In the genomic region with DNA sequence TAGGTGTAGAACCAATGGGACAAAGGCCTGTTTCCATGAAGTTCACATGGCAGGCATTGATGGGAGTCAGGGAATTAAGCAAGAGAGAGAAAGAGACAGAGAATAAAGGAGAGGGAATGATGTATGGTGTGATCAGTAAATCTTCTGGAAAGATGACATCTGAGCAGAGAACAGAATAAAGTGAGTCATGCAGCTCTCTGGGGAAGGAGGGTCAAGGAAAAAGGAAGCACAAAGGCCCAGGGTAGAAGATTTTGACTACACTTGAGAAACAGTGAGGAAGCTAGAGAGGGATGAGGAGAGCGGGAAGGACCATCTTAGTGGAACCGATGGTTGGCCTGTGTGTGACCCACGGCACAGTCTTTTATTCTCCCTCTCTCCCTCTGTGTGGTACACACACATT, we compare ENCODE assay signal across 16 cellular contexts.
DNase-seq lines count a peak whose midpoint lies in the region; TF ChIP-seq lines count a peak whose summit lies in the region.
"Had no signal": no experiment of that assay in that cellular context is flagged by ENCODE, and none has a peak within 500 bp of the region (broad histone marks: within the 10 kb centered on the region; RNA-seq: fewer than 3 reads in every experiment).

No MANE protein-coding gene starts in this region.

- H3K4me1 ChIP-seq in BLaER1 (peaks cover 25% of the 10 kb centered on the region), OCI-LY1 (ENCODE audit: insufficient read depth, low read length, severe bottlenecking) (peaks cover 95% of the 10 kb centered on the region), esophagus muscularis mucosa (peaks cover 0 to 6% (median 2%) of the 10 kb centered on the region in 4 donors), osteoblast (ENCODE audit: insufficient read depth, low read length) (peaks cover 33% of the 10 kb centered on the region), mesendoderm (ENCODE audit: control insufficient read depth, low read depth, low read length) (peaks cover 17% of the 10 kb centered on the region)
- H3K4me1 ChIP-seq: BE2C had no signal

- H3K27me3 ChIP-seq in BLaER1, result no peaks in the 10 kb centered on the region
- no peaks in the 10 kb centered on the region for H3K27me3 ChIP-seq in OCI-LY1 (ENCODE audit: insufficient read depth, low read length)
- H3K27me3 ChIP-seq in esophagus muscularis mucosa, result no peaks in the 10 kb centered on the region
- no peaks in the 10 kb centered on the region for H3K27me3 ChIP-seq in osteoblast (ENCODE audit: insufficient read depth, low read length)
- H3K27me3 ChIP-seq in mesendoderm (ENCODE audit: insufficient read depth, low read length, poor library complexity), result no peaks in the 10 kb centered on the region
- H3K27me3 ChIP-seq: BE2C, ovary had no signal

- H3K4me1 Mint-ChIP-seq in activated T-helper 1 cell treated with anti-CD3 and anti-CD28 coated beads, Interleukin-12 subunit alpha, Interleukin-12 subunit beta, Interleukin-2, Interleukin-4 antibody, amounts not matched to agents 30 ng/mL and 10 ng/mL and 1 ng/mL, durations not matched to agents 14 hours and 24 hours and 36 hours (ENCODE audit: low read depth), result no peaks in the 10 kb centered on the region
- H3K4me1 Mint-ChIP-seq: central memory CD8-positive, alpha-beta T cell had no signal

- intact Hi-C loops in esophagus muscularis mucosa (cut with DNase I), result no loop called here
- intact Hi-C loops in activated T-helper 1 cell treated with anti-CD3 and anti-CD28 coated beads, Interleukin-12 subunit alpha, Interleukin-12 subunit beta, Interleukin-2, Interleukin-4 antibody, amounts not matched to agents 30 ng/mL and 10 ng/mL and 1 ng/mL, durations not matched to agents 14 hours and 24 hours and 36 hours (cut with micrococcal nuclease), result no loop called here

- H3K36me3 ChIP-seq in BLaER1 (no peaks in the 10 kb centered on the region), OCI-LY1 (ENCODE audit: insufficient read depth, low read length) (no peaks in the 10 kb centered on the region), esophagus muscularis mucosa (no peaks in the 10 kb centered on the region), osteoblast (ENCODE audit: insufficient read depth, low read length) (no peaks in the 10 kb centered on the region), mesendoderm (ENCODE audit: control insufficient read depth, insufficient read depth, low read length) (no peaks in the 10 kb centered on the region)
- H3K36me3 ChIP-seq: BE2C, ovary had no signal

- H3K23ac ChIP-seq in mesendoderm (ENCODE audit: low read length), result no peak overlapping the region

- no peak overlapping the region for H3K4ac ChIP-seq in mesendoderm (ENCODE audit: low read depth, low read length)

- no peak overlapping the region for H4K5ac ChIP-seq in mesendoderm (ENCODE audit: low read length)

- no peak overlapping the region for H3K18ac ChIP-seq in mesendoderm (ENCODE audit: low read length)

- H3K9me3 ChIP-seq in BLaER1 (no peaks in the 10 kb centered on the region), OCI-LY1 (ENCODE audit: low read length) (no peaks in the 10 kb centered on the region), esophagus muscularis mucosa (no peaks in the 10 kb centered on the region), osteoblast (ENCODE audit: low read depth, low read length) (no peaks in the 10 kb centered on the region)
- H3K9me3 ChIP-seq: BE2C, ovary had no signal

- no peak overlapping the region for H2BK5ac ChIP-seq in mesendoderm (ENCODE audit: low read length)

- no peak for TF ChIP-seq POLR2A in esophagus muscularis mucosa (IDR thresholded peaks at IDR 0.05; ENCODE audit: low read depth)

- H3K36me3 Mint-ChIP-seq in activated T-helper 1 cell treated with anti-CD3 and anti-CD28 coated beads, Interleukin-12 subunit alpha, Interleukin-12 subunit beta, Interleukin-2, Interleukin-4 antibody, amounts not matched to agents 30 ng/mL and 10 ng/mL and 1 ng/mL, durations not matched to agents 14 hours and 24 hours and 36 hours (ENCODE audit: low read depth), result no peaks in the 10 kb centered on the region
- H3K36me3 Mint-ChIP-seq: activated CD4-positive, alpha-beta memory T cell treated with anti-CD3 and anti-CD28 coated beads for 36 hours had no signal

- no peak overlapping the region for H2AFZ ChIP-seq in OCI-LY1 (ENCODE audit: low read length)
- no peak overlapping the region for H2AFZ ChIP-seq in osteoblast (ENCODE audit: low read length)

- no peak overlapping the region for H2AK5ac ChIP-seq in mesendoderm (ENCODE audit: low read length)

- H3K4me3 Mint-ChIP-seq in activated T-helper 1 cell treated with anti-CD3 and anti-CD28 coated beads, Interleukin-12 subunit alpha, Interleukin-12 subunit beta, Interleukin-2, Interleukin-4 antibody, amounts not matched to agents 30 ng/mL and 10 ng/mL and 1 ng/mL, durations not matched to agents 14 hours and 24 hours and 36 hours, result no peak overlapping the region
- H3K4me3 Mint-ChIP-seq: activated CD4-positive, alpha-beta memory T cell treated with anti-CD3 and anti-CD28 coated beads for 36 hours; central memory CD8-positive, alpha-beta T cell had no signal

- H3K9ac ChIP-seq in BLaER1 (no peak overlapping the region), OCI-LY1 (ENCODE audit: low read length) (peak overlapping the region; percentile 77), mesendoderm (ENCODE audit: low read length) (no peak overlapping the region)

- WGBS in esophagus muscularis mucosa, result 57% methylated on average over 3 of the region's 3 CpGs
- no CpG with 5 or more reads among the region's 3 CpGs for WGBS in mesendoderm (ENCODE audit: extremely low coverage, insufficient coverage, low lambda C conversion rate)

- H3K56ac ChIP-seq in mesendoderm (ENCODE audit: low read length), result no peak overlapping the region

- TF ChIP-seq CTCF in OCI-LY1 (IDR thresholded peaks at IDR 0.05; ENCODE audit: low read length), result no peak
- TF ChIP-seq CTCF in esophagus muscularis mucosa (IDR thresholded peaks at IDR 0.05), result no peak
- TF ChIP-seq CTCF in osteoblast (IDR thresholded peaks at IDR 0.05; ENCODE audit: extremely low read depth, low read depth, low read length), result no peak
- no peak for TF ChIP-seq CTCF in GM20000 (IDR thresholded peaks at IDR 0.05; ENCODE audit: extremely low read depth, missing control alignments)

- no peaks in the 10 kb centered on the region for H3K79me2 ChIP-seq in OCI-LY1 (ENCODE audit: insufficient read depth, low read length)
- no peaks in the 10 kb centered on the region for H3K79me2 ChIP-seq in osteoblast (ENCODE audit: insufficient read depth, low read length)
- H3K79me2 ChIP-seq in mesendoderm (ENCODE audit: control insufficient read depth, insufficient read depth, low read length), result no peaks in the 10 kb centered on the region

- H4K20me1 ChIP-seq in BLaER1 (no peaks in the 10 kb centered on the region), OCI-LY1 (ENCODE audit: insufficient read depth, low read length) (no peaks in the 10 kb centered on the region), osteoblast (ENCODE audit: insufficient read depth, low read length) (peaks cover 10% of the 10 kb centered on the region)

- no peaks in the 10 kb centered on the region for H3K9me3 Mint-ChIP-seq in activated T-helper 1 cell treated with anti-CD3 and anti-CD28 coated beads, Interleukin-12 subunit alpha, Interleukin-12 subunit beta, Interleukin-2, Interleukin-4 antibody, amounts not matched to agents 30 ng/mL and 10 ng/mL and 1 ng/mL, durations not matched to agents 14 hours and 24 hours and 36 hours
- H3K9me3 Mint-ChIP-seq: activated CD4-positive, alpha-beta memory T cell treated with anti-CD3 and anti-CD28 coated beads for 36 hours; central memory CD8-positive, alpha-beta T cell had no signal

- H3K79me1 ChIP-seq in mesendoderm (ENCODE audit: low read length), result no peaks in the 10 kb centered on the region

- H2BK120ac ChIP-seq in mesendoderm (ENCODE audit: low read depth, low read length), result no peak overlapping the region

- H4K8ac ChIP-seq in mesendoderm (ENCODE audit: low read depth, low read length), result no peak overlapping the region

- no peak overlapping the region for H2BK15ac ChIP-seq in mesendoderm (replicated peaks; ENCODE audit: low read depth)

- peaks cover 13% of the 10 kb centered on the region; the same call in 1 of the 2 replicates for H3F3A ChIP-seq in OCI-LY1 (ENCODE audit: insufficient read depth, low read length)

- no peaks in the 10 kb centered on the region for H3K9me2 ChIP-seq in OCI-LY1 (ENCODE audit: low read depth, low read length)

- H3K4me2 ChIP-seq in BLaER1 (peak overlapping the region; percentile 61), OCI-LY1 (ENCODE audit: low read length) (peak overlapping the region; percentile 70), osteoblast (ENCODE audit: insufficient read depth, low read length) (peak overlapping the region; percentile 28), mesendoderm (ENCODE audit: low read length) (no peak overlapping the region)

- H3K27me3 Mint-ChIP-seq in activated T-helper 1 cell treated with anti-CD3 and anti-CD28 coated beads, Interleukin-12 subunit alpha, Interleukin-12 subunit beta, Interleukin-2, Interleukin-4 antibody, amounts not matched to agents 30 ng/mL and 10 ng/mL and 1 ng/mL, durations not matched to agents 14 hours and 24 hours and 36 hours (ENCODE audit: insufficient read depth), result peaks cover 5% of the 10 kb centered on the region

- no peak overlapping the region for H3K27ac Mint-ChIP-seq in activated T-helper 1 cell treated with anti-CD3 and anti-CD28 coated beads, Interleukin-12 subunit alpha, Interleukin-12 subunit beta, Interleukin-2, Interleukin-4 antibody, amounts not matched to agents 30 ng/mL and 10 ng/mL and 1 ng/mL, durations not matched to agents 14 hours and 24 hours and 36 hours
- H3K27ac Mint-ChIP-seq: activated CD4-positive, alpha-beta memory T cell treated with anti-CD3 and anti-CD28 coated beads for 36 hours had no signal

- TF ChIP-seq EP300 in esophagus muscularis mucosa (IDR thresholded peaks at IDR 0.05), result no peak

- no peak overlapping the region for H3K27ac ChIP-seq in BLaER1
- H3K27ac ChIP-seq in OCI-LY1 (ENCODE audit: low read depth, low read length, poor library complexity, severe bottlenecking), result peak overlapping the region; percentile 100
- H3K27ac ChIP-seq in esophagus muscularis mucosa (replicated peaks in 1 of 4), result peak overlapping the region; percentile 5 to 58 (median 52)
- peak overlapping the region; percentile 44 for H3K27ac ChIP-seq in osteoblast (ENCODE audit: low read depth, low read length)
- H3K27ac ChIP-seq in mesendoderm (ENCODE audit: low read depth, low read length), result no peak overlapping the region

- DNase-seq in esophagus muscularis mucosa (ENCODE audit: extremely low spot score) (no peak), osteoblast (ENCODE audit: insufficient read length, low spot score, missing footprints) (peak; percentile 85), GM20000 (ENCODE audit: low spot score) (no peak), mesendoderm (no peak), mesenteric fat pad (ENCODE audit: low spot score) (no peak)
- DNase-seq in activated T-helper 1 cell treated with anti-CD3 and anti-CD28 coated beads, Interleukin-12 subunit alpha, Interleukin-12 subunit beta, Interleukin-2, Interleukin-4 antibody, amounts not matched to agents 30 ng/mL and 10 ng/mL and 1 ng/mL, durations not matched to agents 14 hours and 24 hours and 36 hours (ENCODE audit: low spot score), result no peak
- DNase-seq: activated CD4-positive, alpha-beta memory T cell treated with anti-CD3 and anti-CD28 coated beads for 36 hours; BE2C; NCI-H1105 treated with DMSO at 0.1 percent for 48 hours; NCI-H446; ovary; stimulated activated CD4-positive, alpha-beta T cell treated with anti-CD3 and anti-CD28 coated beads, Interleukin-2, amount 100 ng/mL, for 24 hours; T-helper 9 cell had no signal

- H3K4me3 ChIP-seq in BLaER1 (no peak overlapping the region), OCI-LY1 (ENCODE audit: low read depth, low read length, poor library complexity, severe bottlenecking) (peak overlapping the region; percentile 41), esophagus muscularis mucosa (no peak overlapping the region), osteoblast (ENCODE audit: insufficient read depth, low read length) (no peak overlapping the region), mesendoderm (ENCODE audit: low read length) (no peak overlapping the region)
- H3K4me3 ChIP-seq: ovary had no signal

Comparison
In these comparisons a context has a peak if more than half of its experiments do, and no peak if none do; other contexts are left out.
1. H3K27ac ChIP-seq: peak in OCI-LY1 (single experiment), esophagus muscularis mucosa (4 of 4) and osteoblast (single experiment); none in BLaER1 (single experiment) and mesendoderm (single experiment).